In the genomic region with DNA sequence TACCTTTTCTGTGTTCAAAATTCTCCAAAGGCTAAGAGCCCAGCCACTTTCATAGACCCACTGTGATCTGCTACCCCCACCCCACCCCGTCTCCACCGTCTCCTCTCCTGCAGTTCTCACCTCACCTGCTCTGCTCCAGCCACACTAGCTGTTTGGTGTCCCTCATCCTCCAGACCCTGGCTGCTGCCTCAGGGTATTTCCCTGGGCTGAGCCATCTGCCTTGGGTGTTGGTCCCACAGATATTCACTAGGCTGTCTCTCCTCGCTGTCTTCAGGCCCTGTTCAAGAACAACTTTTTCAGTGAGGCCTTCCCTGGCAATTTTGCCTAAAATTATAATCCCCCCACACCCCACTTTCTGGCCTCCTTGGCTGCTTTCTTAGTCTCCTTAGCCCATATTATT, we compare ENCODE assay signal across 25 cellular contexts.
"Had no signal": no experiment of that assay in that cellular context is flagged by ENCODE, and none has a peak within 500 bp of the region (broad histone marks: within the 10 kb centered on the region; RNA-seq: fewer than 3 reads in every experiment).

No MANE protein-coding gene starts in this region.

- H3K27ac ChIP-seq: stomach, suprapubic skin, testis, thoracic aorta, thyroid gland, tibial artery, tibial nerve, transverse colon, upper lobe of left lung, upper lobe of right lung, uterus, vagina had no signal

- H3K9me3 ChIP-seq: stomach, suprapubic skin, testis, thoracic aorta, thyroid gland, tibial artery, tibial nerve, transverse colon, upper lobe of left lung, upper lobe of right lung, uterus, vagina had no signal

- ATAC-seq: stimulated activated effector memory CD8-positive, alpha-beta T cell treated with anti-CD3 and anti-CD28 coated beads, Interleukin-12 subunit alpha, Interleukin-12 subunit beta, amount 100 ng/mL, for 72 hours; stimulated activated memory B cell treated with anti-CD40 and anti-IgM and Interleukin-4, amounts not matched to agents 10 μg/mL and 1 μg/mL and 100 μg/mL, for 72 hours; stimulated activated naive B cell treated with anti-CD40 and anti-IgM and Interleukin-4, amounts not matched to agents 10 μg/mL and 1 μg/mL and 100 μg/mL, for 72 hours; stimulated activated naive CD8-positive, alpha-beta T cell treated with anti-CD3 and anti-CD28 coated beads, Interleukin-15, amount 100 ng/mL, for 72 hours; stimulated activated naive CD8-positive, alpha-beta T cell treated with anti-CD3 and anti-CD28 coated beads, Interleukin-15, Interleukin-2, amounts not matched to agents 100 U/mL and 50 U/mL, for 24 hours; upper lobe of right lung had no signal

- DNase-seq: stimulated activated CD4-positive, alpha-beta T cell treated with anti-CD3 and anti-CD28 coated beads, Interleukin-2, amount 100 ng/mL, for 48 hours; stimulated activated CD4-positive, alpha-beta T cell treated with anti-CD3 and anti-CD28 coated beads, Interleukin-4, amount 100 ng/mL, for 1 hour; stimulated activated CD4-positive, alpha-beta T cell treated with anti-CD3 and anti-CD28 coated beads, Interleukin-4, amount 100 ng/mL, for 24 hours; stimulated activated CD4-positive, alpha-beta T cell treated with anti-CD3 and anti-CD28 coated beads, Interleukin-4, amount 100 ng/mL, for 4 hours; stimulated activated CD8-positive, alpha-beta memory T cell treated with anti-CD3 and anti-CD28 coated beads, Interleukin-4, amount 100 ng/mL, for 48 hours; stimulated activated naive B cell treated with anti-CD40 and anti-IgM and Interleukin-4, amounts not matched to agents 10 μg/mL and 1 μg/mL and 100 μg/mL, for 72 hours; stimulated activated naive CD4-positive, alpha-beta T cell; stimulated activated naive CD4-positive, alpha-beta T cell treated with Interleukin-2 at 50 U/mL for 16 hours; stimulated activated naive CD8-positive, alpha-beta T cell treated with anti-CD3 and anti-CD28 coated beads, Interleukin-15, amount 100 ng/mL, for 72 hours; stimulated activated naive CD8-positive, alpha-beta T cell treated with anti-CD3 and anti-CD28 coated beads, Interleukin-15, Interleukin-2, amounts not matched to agents 100 U/mL and 50 U/mL, for 24 hours; stomach; substantia nigra; testis; thyroid gland; tibial artery; transverse colon; upper lobe of right lung; uterus had no signal

- H3K27me3 ChIP-seq: stomach, suprapubic skin, testis, thyroid gland, tibial artery, tibial nerve, transverse colon, upper lobe of left lung, upper lobe of right lung, uterus, vagina had no signal

- H3K4me1 ChIP-seq: stomach, suprapubic skin, testis, thyroid gland, tibial artery, tibial nerve, transverse colon, upper lobe of left lung, upper lobe of right lung, uterus, vagina had no signal

- H3K4me3 ChIP-seq: stomach, suprapubic skin, testis, thoracic aorta, thyroid gland, tibial artery, tibial nerve, transverse colon, upper lobe of left lung, upper lobe of right lung, uterus, vagina had no signal

- H3K36me3 ChIP-seq: stomach, suprapubic skin, thoracic aorta, thyroid gland, tibial artery, tibial nerve, transverse colon, upper lobe of left lung, upper lobe of right lung, uterus, vagina had no signal
